In genomic region chr17:43755389-43755875, GRCh38 we compare ENCODE assay signal across 9 cellular contexts. TPM values are rescaled to one million over a fixed set of nuclear protein-coding genes. Genes with fewer than 3 reads are reported as not detected.
DNase-seq lines count a peak whose midpoint lies in the region; ATAC-seq and TF ChIP-seq lines count a peak whose summit lies in the region.
"Had no signal": no experiment of that assay in that cellular context is flagged by ENCODE, and none has a peak within 500 bp of the region (broad histone marks: within the 10 kb centered on the region; RNA-seq: fewer than 3 reads in every experiment).

No MANE protein-coding gene starts in this region.

- no peaks in the 10 kb centered on the region for H3K9me3 Mint-ChIP-seq in natural killer cell

- no peaks in the 10 kb centered on the region for H3K36me3 Mint-ChIP-seq in natural killer cell

- H3K27me3 ChIP-seq in HUES48 (ENCODE audit: control insufficient read depth, insufficient read depth, low read length): peaks cover 37% of the 10 kb centered on the region
- peaks cover 0 to 74% (median 12%) of the 10 kb centered on the region in 4 donors for H3K27me3 ChIP-seq in esophagus muscularis mucosa

- H3K36me3 ChIP-seq in HUES48 (ENCODE audit: control insufficient read depth, insufficient read depth, low read length) (no peaks in the 10 kb centered on the region), esophagus muscularis mucosa (no peaks in the 10 kb centered on the region)

- DNase-seq in CD1c-positive myeloid dendritic cell (ENCODE audit: extremely low spot score): peak; percentile 39
- DNase-seq in esophagus muscularis mucosa (ENCODE audit: extremely low spot score): no peak
- peak; percentile 38 for DNase-seq in natural killer cell
- DNase-seq in midbrain (lab: John Stamatoyannopoulos, UW): no peak
- DNase-seq in medulla oblongata (ENCODE audit: extremely low spot score): no peak
- no peak for DNase-seq in occipital lobe (lab: John Stamatoyannopoulos, UW)
- DNase-seq: NCI-H2171 had no signal

- H3K9me3 ChIP-seq in HUES48 (ENCODE audit: control insufficient read depth, insufficient read depth, low read length): no peaks in the 10 kb centered on the region
- no peaks in the 10 kb centered on the region for H3K9me3 ChIP-seq in esophagus muscularis mucosa

- H3K4me1 ChIP-seq in HUES48 (ENCODE audit: control insufficient read depth, insufficient read depth, low read length) (peaks cover 9% of the 10 kb centered on the region), esophagus muscularis mucosa (peaks cover 9 to 11% (median 10%) of the 10 kb centered on the region in 4 donors)

- peak overlapping the region; percentile 62 for H3K4me3 Mint-ChIP-seq in natural killer cell

- TF ChIP-seq POLR2A in esophagus muscularis mucosa (IDR thresholded peaks at IDR 0.05; ENCODE audit: low read depth): no peak

- 20% methylated on average over 1 of the region's 60 CpGs for WGBS in esophagus muscularis mucosa

- H3K4me1 Mint-ChIP-seq in natural killer cell: peaks cover 30 to 45% of the 10 kb centered on the region in 2 donors

- peak overlapping the region; percentile 45 for H3K4me3 ChIP-seq in HUES48 (ENCODE audit: low read depth, low read length)
- H3K4me3 ChIP-seq in esophagus muscularis mucosa: peak overlapping the region; percentile 6 to 36 (median 32)

- H3K27ac ChIP-seq in HUES48 (ENCODE audit: low read depth, low read length): no peak overlapping the region
- H3K27ac ChIP-seq in esophagus muscularis mucosa (replicated peaks in 1 of 4): no peak overlapping the region

- TF ChIP-seq CTCF in esophagus muscularis mucosa (IDR thresholded peaks at IDR 0.05): no peak
- no peak for TF ChIP-seq CTCF in natural killer cell (IDR thresholded peaks at IDR 0.05)

- H3K27me3 Mint-ChIP-seq in natural killer cell (ENCODE audit: low read depth in 2 of 2): peaks cover 42 to 53% of the 10 kb centered on the region in 2 donors

- H3K9ac ChIP-seq in HUES48 (ENCODE audit: low read depth, low read length): no peak overlapping the region

- intact Hi-C loops in esophagus muscularis mucosa (cut with DNase I) (no loop called here), natural killer cell (cut with micrococcal nuclease) (no loop called here)

- ATAC-seq in natural killer cell: peak in 2 of 3 donors; percentile 30 to 51
- ATAC-seq in HG02759 (IDR thresholded peaks at IDR 0.05; ENCODE audit: unreplicated experiment): no peak

- peak overlapping the region in 1 of 2 donors; percentile 9 for H3K27ac Mint-ChIP-seq in natural killer cell

- TF ChIP-seq EP300 in esophagus muscularis mucosa (IDR thresholded peaks at IDR 0.05): no peak

RNA-seq across cellular contexts. Expression of gene SOST, which starts 3.2 kb away (rescaled TPM):
- not detected for total RNA-seq in esophagus muscularis mucosa
- not detected for total RNA-seq in natural killer cell
- not detected for total RNA-seq in occipital lobe

RNA-seq across cellular contexts. Expression of gene DUSP3, which starts 23.3 kb away (rescaled TPM):
- 100 to 1,000 TPM; 130 to 182 (median 158) TPM for total RNA-seq in esophagus muscularis mucosa
- total RNA-seq in natural killer cell: 10 to 100 TPM in 2 of 3 donors, 1 to 10 TPM in 1; 6.3 to 15.9 (median 12.9) TPM
- total RNA-seq in occipital lobe: 38.2 TPM

RNA-seq across cellular contexts. Expression of gene CFAP97D1, which starts 24.8 kb away (rescaled TPM):
- total RNA-seq in esophagus muscularis mucosa (under 1 TPM in 1 of 4 donors, not detected in 3; 0.19 TPM), natural killer cell (not detected), occipital lobe (not detected)

Comparison
In these comparisons a context has a peak if more than half of its experiments do, and no peak if none do; other contexts are left out.
1. DNase-seq: peak in CD1c-positive myeloid dendritic cell (single experiment) and natural killer cell (single experiment); none in esophagus muscularis mucosa (single experiment), midbrain (single experiment), medulla oblongata (single experiment) and occipital lobe (single experiment).